Comparison of ENCODE assay signal across 16 cellular contexts in the genomic region with DNA sequence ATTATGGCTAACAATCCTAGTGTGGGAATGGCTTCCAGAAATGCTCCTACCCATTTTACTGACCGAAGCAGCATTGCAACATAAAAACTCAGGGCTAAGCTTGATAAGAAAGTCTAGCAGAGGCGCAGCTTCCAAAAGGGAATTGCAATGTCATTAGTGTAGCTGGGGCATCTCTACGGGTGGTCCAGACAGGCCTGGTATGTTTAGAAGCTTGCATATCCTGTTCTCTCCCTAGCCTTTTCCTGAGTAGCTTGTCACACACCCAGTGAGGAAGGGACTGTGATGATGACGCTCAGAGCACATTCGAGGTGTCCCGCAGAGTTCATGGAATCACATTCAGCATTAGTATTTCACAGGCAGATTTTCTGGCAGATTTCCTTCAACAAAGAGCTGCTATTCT. TPM values are rescaled to one million over a fixed set of nuclear protein-coding genes. Genes with fewer than 3 reads are reported as not detected.
DNase-seq lines count a peak whose midpoint lies in the region; ATAC-seq and TF ChIP-seq lines count a peak whose summit lies in the region.
"Had no signal": no experiment of that assay in that cellular context is flagged by ENCODE, and none has a peak within 500 bp of the region (broad histone marks: within the 10 kb centered on the region; RNA-seq: fewer than 3 reads in every experiment).

No MANE protein-coding gene starts in this region.

- H3K56ac ChIP-seq in mesendoderm (ENCODE audit: low read length): peak overlapping the region; percentile 92

- peak overlapping the region; percentile 100 for H2BK5ac ChIP-seq in mesendoderm (ENCODE audit: low read length)

- H3K4me2 ChIP-seq in fibroblast of lung (ENCODE audit: extremely low read depth, insufficient read depth, low read length) (no peak overlapping the region), mesendoderm (ENCODE audit: low read length) (no peak overlapping the region)
- H3K4me2 ChIP-seq: BLaER1 had no signal

- ATAC-seq in HG03571 (IDR thresholded peaks at IDR 0.05; ENCODE audit: unreplicated experiment): no peak

- no peaks in the 10 kb centered on the region for H4K20me1 ChIP-seq in fibroblast of lung (ENCODE audit: control insufficient read depth, extremely low read depth, insufficient read depth, low read length)
- H4K20me1 ChIP-seq: BLaER1 had no signal

- peak overlapping the region; percentile 98 for H2BK120ac ChIP-seq in mesendoderm (ENCODE audit: low read depth, low read length)

- no peaks in the 10 kb centered on the region for H3K36me3 ChIP-seq in fibroblast of lung (ENCODE audit: control insufficient read depth, insufficient read depth, low read length)
- no peaks in the 10 kb centered on the region for H3K36me3 ChIP-seq in mesendoderm (ENCODE audit: control insufficient read depth, insufficient read depth, low read length)
- H3K36me3 ChIP-seq: BLaER1, heart left ventricle, tibial nerve had no signal

- H3K27ac ChIP-seq in fibroblast of lung (ENCODE audit: insufficient read depth, low read length): no peak overlapping the region
- peak overlapping the region; percentile 98 for H3K27ac ChIP-seq in mesendoderm (ENCODE audit: low read depth, low read length)
- H3K27ac ChIP-seq: BLaER1, heart left ventricle, skin epidermis, tibial nerve had no signal

- TF ChIP-seq CTCF in AG09309 (IDR thresholded peaks at IDR 0.05; ENCODE audit: control insufficient read depth, insufficient read depth, low read depth, low read length, missing control alignments) (no peak), fibroblast of lung (conservative IDR thresholded peaks at IDR 0.05 in 1 of 2, IDR thresholded peaks at IDR 0.05 in 1 of 2; ENCODE audit: low read depth in 1 of 2, low read length in 2 of 2) (no peak)

- DNase-seq in AG09309 (ENCODE audit: low read depth): peak; percentile 48
- DNase-seq in NCI-H226: peak; percentile 14
- peak; percentile 72 to 85 for DNase-seq in fibroblast of lung (ENCODE audit: low read depth in 2 of 2)
- peak; percentile 100 for DNase-seq in mesendoderm
- no peak for DNase-seq in SKM-1 treated with dmso at 0.1 percent for 144 hours (lab: John Stamatoyannopoulos, UW; ENCODE audit: unreplicated experiment)
- no peak for DNase-seq in HPDE6-E6E7 (ENCODE audit: extremely low spot score)
- no peak for DNase-seq in activated T-cell treated with anti-CD3 and anti-CD28 coated beads, Interleukin-2, amount 50 U/mL, for 1 hour
- DNase-seq: effector CD8-positive, alpha-beta T cell; NCI-H2029; OCI-M1; T1000 had no signal

- WGBS in mesendoderm (ENCODE audit: extremely low coverage, insufficient coverage, low lambda C conversion rate): no CpG with 5 or more reads among the region's 6 CpGs

- H2AFZ ChIP-seq in fibroblast of lung (ENCODE audit: low read length): peak overlapping the region; percentile 15

- H3K23ac ChIP-seq in mesendoderm (ENCODE audit: low read length): no peak overlapping the region

- H4K8ac ChIP-seq in mesendoderm (ENCODE audit: low read depth, low read length): no peak overlapping the region

- H3K18ac ChIP-seq in mesendoderm (ENCODE audit: low read length): peak overlapping the region; percentile 97

- H3K4me3 ChIP-seq in AG09309 (ENCODE audit: control insufficient read depth, low read depth, low read length) (no peak overlapping the region), fibroblast of lung (replicated peaks in 1 of 4; ENCODE audit: control extremely low read depth in 1 of 4, insufficient read depth in 1 of 4, low read depth in 3 of 4, low read length in 4 of 4) (no peak overlapping the region), mesendoderm (ENCODE audit: low read length) (no peak overlapping the region)
- H3K4me3 ChIP-seq: BLaER1, heart left ventricle, skin epidermis, tibial nerve had no signal

- H3K79me1 ChIP-seq in mesendoderm (ENCODE audit: low read length): no peaks in the 10 kb centered on the region

- no peak overlapping the region for H2AK5ac ChIP-seq in mesendoderm (ENCODE audit: low read length)

- H3K27me3 ChIP-seq in fibroblast of lung (ENCODE audit: control insufficient read depth, insufficient read depth, low read length) (no peaks in the 10 kb centered on the region), mesendoderm (ENCODE audit: insufficient read depth, low read length, poor library complexity) (no peaks in the 10 kb centered on the region)
- H3K27me3 ChIP-seq: BLaER1, heart left ventricle, tibial nerve had no signal

- peak overlapping the region; percentile 44 for H4K5ac ChIP-seq in mesendoderm (ENCODE audit: low read length)

- H3K79me2 ChIP-seq in fibroblast of lung (ENCODE audit: control insufficient read depth, insufficient read depth, low read length): no peaks in the 10 kb centered on the region
- no peaks in the 10 kb centered on the region for H3K79me2 ChIP-seq in mesendoderm (ENCODE audit: control insufficient read depth, insufficient read depth, low read length)

- H3K4me1 ChIP-seq in fibroblast of lung (ENCODE audit: control insufficient read depth, extremely low read depth, insufficient read depth, low read length) (peaks cover 6% of the 10 kb centered on the region), mesendoderm (ENCODE audit: control insufficient read depth, low read depth, low read length) (peaks cover 6% of the 10 kb centered on the region)
- H3K4me1 ChIP-seq: BLaER1 had no signal

- peak overlapping the region; percentile 98 for H3K4ac ChIP-seq in mesendoderm (ENCODE audit: low read depth, low read length)

- H2BK15ac ChIP-seq in mesendoderm (replicated peaks; ENCODE audit: low read depth): no peak overlapping the region

- H3K9me3 ChIP-seq in fibroblast of lung (ENCODE audit: control insufficient read depth, insufficient read depth, low read depth, low read length): no peaks in the 10 kb centered on the region
- H3K9me3 ChIP-seq: BLaER1, heart left ventricle, tibial nerve had no signal

- H3K9ac ChIP-seq in fibroblast of lung (ENCODE audit: insufficient read depth, low read length) (no peak overlapping the region), mesendoderm (ENCODE audit: low read length) (peak overlapping the region; percentile 70)
- H3K9ac ChIP-seq: BLaER1 had no signal

RNA-seq across cellular contexts. Expression of gene COL5A2, which starts 38.0 kb away (rescaled TPM):
- total RNA-seq in fibroblast of lung: 200 and 253 TPM in 2 replicates
- polyA plus RNA-seq in fibroblast of lung: 93.1 and 353 TPM in 2 replicates
- 101 and 369 TPM in 2 replicates for polyA plus RNA-seq in fibroblast of lung (2012)
- polyA minus RNA-seq in fibroblast of lung (ENCODE audit: low replicate concordance): 109 and 270 TPM in 2 replicates
- 74.1 TPM for polyA plus RNA-seq in mesendoderm (2013, experiment 1 of 2)
- polyA plus RNA-seq in mesendoderm (2013, experiment 2 of 2): 72.8 TPM

Comparison
In these comparisons a context has a peak if more than half of its experiments do, and no peak if none do; other contexts are left out.
1. DNase-seq: peak in AG09309 (single experiment), NCI-H226 (single experiment), fibroblast of lung (2 of 2) and mesendoderm (single experiment); none in SKM-1 treated with dmso at 0.1 percent for 144 hours (single experiment), HPDE6-E6E7 (single experiment) and activated T-cell treated with anti-CD3 and anti-CD28 coated beads, Interleukin-2, amount 50 U/mL, for 1 hour (single experiment).